8 cellular contexts compared by ENCODE assay signal in genomic region chr6:5995705-5996686, GRCh38. TPM values are rescaled to one million over a fixed set of nuclear protein-coding genes. Genes with fewer than 3 reads are reported as not detected.
A peak's percentile ranks its signal among the peaks of the same experiment; 100 is the strongest.
DNase-seq lines count a peak whose midpoint lies in the region; ATAC-seq and TF ChIP-seq lines count a peak whose summit lies in the region.

No MANE protein-coding gene starts in this region.

- H3K4me2 ChIP-seq in DND-41 (ENCODE audit: insufficient read depth, low read length) = peak overlapping the region; percentile 78

- H3K9ac ChIP-seq in DND-41 (ENCODE audit: low read depth, low read length) = peak overlapping the region; percentile 42; the same call in 1 of the 2 replicates

- peaks cover 6% of the 10 kb centered on the region for H3K27me3 ChIP-seq in DND-41 (ENCODE audit: insufficient read depth, low read length, poor library complexity)
- H3K27me3 ChIP-seq in heart left ventricle = peaks cover 47 to 95% (median 81%) of the 10 kb centered on the region in 9 donors

- H3K4me1 Mint-ChIP-seq in activated T-helper 1 cell treated with anti-CD3 and anti-CD28 coated beads, Interleukin-12 subunit alpha, Interleukin-12 subunit beta, Interleukin-2, Interleukin-4 antibody, amounts not matched to agents 30 ng/mL and 10 ng/mL and 1 ng/mL, durations not matched to agents 14 hours and 24 hours and 36 hours (ENCODE audit: low read depth) = peaks cover 59% of the 10 kb centered on the region

- no peak for TF ChIP-seq CTCF in DND-41 (IDR thresholded peaks at IDR 0.05; ENCODE audit: borderline replicate concordance, extremely low read depth, low read length, poor library complexity, severe bottlenecking)
- no peak for TF ChIP-seq CTCF in NB4 (IDR thresholded peaks at IDR 0.05; ENCODE audit: low read depth, low read length)
- peak in 9 of 12 donors; percentile 7 to 54 (median 28) for TF ChIP-seq CTCF in heart left ventricle (IDR thresholded peaks at IDR 0.05)
- TF ChIP-seq CTCF in GM20000 (IDR thresholded peaks at IDR 0.05; ENCODE audit: extremely low read depth, missing control alignments) = no peak

- peaks cover 15% of the 10 kb centered on the region for H3K4me1 ChIP-seq in DND-41 (ENCODE audit: insufficient read depth, low read length)
- peaks cover 0 to 62% (median 31%) of the 10 kb centered on the region in 12 donors for H3K4me1 ChIP-seq in heart left ventricle

- H2AFZ ChIP-seq in DND-41 (ENCODE audit: low read depth, low read length) = peak overlapping the region; percentile 69; the same call in 1 of the 2 replicates

- peak overlapping the region; percentile 69 for H3K27ac Mint-ChIP-seq in activated T-helper 1 cell treated with anti-CD3 and anti-CD28 coated beads, Interleukin-12 subunit alpha, Interleukin-12 subunit beta, Interleukin-2, Interleukin-4 antibody, amounts not matched to agents 30 ng/mL and 10 ng/mL and 1 ng/mL, durations not matched to agents 14 hours and 24 hours and 36 hours

- no peaks in the 10 kb centered on the region for H3K9me3 ChIP-seq in DND-41 (ENCODE audit: insufficient read depth, low read length, severe bottlenecking)
- H3K9me3 ChIP-seq in heart left ventricle = no peaks in the 10 kb centered on the region

- ATAC-seq in DND-41 (ENCODE audit: insufficient read depth, low read depth) (peak; percentile 41), heart left ventricle (peak; percentile 70 to 88 (median 84)), GM21528 (IDR thresholded peaks at IDR 0.05; ENCODE audit: low FRiP score, unreplicated experiment) (no peak)

- no peak for TF ChIP-seq POLR2A in NB4 (IDR thresholded peaks at IDR 0.05; ENCODE audit: extremely low read depth, insufficient read length)
- TF ChIP-seq POLR2A in heart left ventricle (IDR thresholded peaks at IDR 0.05) = no peak

- intact Hi-C loops in activated T-helper 1 cell treated with anti-CD3 and anti-CD28 coated beads, Interleukin-12 subunit alpha, Interleukin-12 subunit beta, Interleukin-2, Interleukin-4 antibody, amounts not matched to agents 30 ng/mL and 10 ng/mL and 1 ng/mL, durations not matched to agents 14 hours and 24 hours and 36 hours (cut with micrococcal nuclease) = loop anchor here (1.0 to 2.0 kb wide), 3 partner anchors 8 to 525 kb away; no protein-coding TSS in a partner anchor
- intact Hi-C loops in heart left ventricle (cut with DNase I) (loop anchor here in 5 of 10 donors (5.0 to 10.0 kb wide), 3 partner anchors 521 to 531 kb away; no protein-coding TSS in a partner anchor), posterior cingulate gyrus (cut with DNase I) (no loop called here)

- H3K4me3 Mint-ChIP-seq in activated T-helper 1 cell treated with anti-CD3 and anti-CD28 coated beads, Interleukin-12 subunit alpha, Interleukin-12 subunit beta, Interleukin-2, Interleukin-4 antibody, amounts not matched to agents 30 ng/mL and 10 ng/mL and 1 ng/mL, durations not matched to agents 14 hours and 24 hours and 36 hours = peak overlapping the region; percentile 85

- H3K9me3 Mint-ChIP-seq in activated T-helper 1 cell treated with anti-CD3 and anti-CD28 coated beads, Interleukin-12 subunit alpha, Interleukin-12 subunit beta, Interleukin-2, Interleukin-4 antibody, amounts not matched to agents 30 ng/mL and 10 ng/mL and 1 ng/mL, durations not matched to agents 14 hours and 24 hours and 36 hours = peaks cover 10% of the 10 kb centered on the region

- H3K27ac ChIP-seq in DND-41 (ENCODE audit: low read length) = no peak overlapping the region
- H3K27ac ChIP-seq in heart left ventricle = peak overlapping the region; percentile 57 to 91 (median 79)

- H4K20me1 ChIP-seq in DND-41 (ENCODE audit: insufficient read depth, low read length) = no peaks in the 10 kb centered on the region

- peaks cover 89% of the 10 kb centered on the region for H3K27me3 Mint-ChIP-seq in activated T-helper 1 cell treated with anti-CD3 and anti-CD28 coated beads, Interleukin-12 subunit alpha, Interleukin-12 subunit beta, Interleukin-2, Interleukin-4 antibody, amounts not matched to agents 30 ng/mL and 10 ng/mL and 1 ng/mL, durations not matched to agents 14 hours and 24 hours and 36 hours (ENCODE audit: insufficient read depth)

- H3K4me3 ChIP-seq in DND-41 (ENCODE audit: low read depth in 1 of 2, low read length in 2 of 2) (peak overlapping the region; percentile 30 to 61; a peak in 3 of 4 replicates), NB4 (ENCODE audit: low read depth, low read length) (peak overlapping the region; percentile 79), heart left ventricle (peak overlapping the region; percentile 34 to 71 (median 56))

- H3K36me3 ChIP-seq in DND-41 (ENCODE audit: insufficient read depth, low read length) = no peaks in the 10 kb centered on the region
- H3K36me3 ChIP-seq in heart left ventricle = no peaks in the 10 kb centered on the region

- peak; percentile 41 for DNase-seq in DND-41
- peak; percentile 51 for DNase-seq in NB4 (ENCODE audit: low read depth)
- DNase-seq in activated T-helper 1 cell treated with anti-CD3 and anti-CD28 coated beads, Interleukin-12 subunit alpha, Interleukin-12 subunit beta, Interleukin-2, Interleukin-4 antibody, amounts not matched to agents 30 ng/mL and 10 ng/mL and 1 ng/mL, durations not matched to agents 14 hours and 24 hours and 36 hours (ENCODE audit: low spot score) = no peak
- peak; percentile 75 to 83 (median 81) for DNase-seq in heart left ventricle
- peak in 6 of 10 donors; percentile 29 to 91 (median 72) for DNase-seq in posterior cingulate gyrus
- DNase-seq in NK-92 treated with Interleukin-12 subunit alpha and Interleukin-12 subunit beta, amount 100 ng/mL, for 24 hours (lab: John Stamatoyannopoulos, UW) = no peak
- no peak for DNase-seq in GM20000 (ENCODE audit: low spot score)

- WGBS in heart left ventricle, 4 donors = 4 to 5% (median 4%) methylated on average over 47 to 50 of the region's 50 CpGs

- peaks cover 13% of the 10 kb centered on the region for H3K36me3 Mint-ChIP-seq in activated T-helper 1 cell treated with anti-CD3 and anti-CD28 coated beads, Interleukin-12 subunit alpha, Interleukin-12 subunit beta, Interleukin-2, Interleukin-4 antibody, amounts not matched to agents 30 ng/mL and 10 ng/mL and 1 ng/mL, durations not matched to agents 14 hours and 24 hours and 36 hours (ENCODE audit: low read depth)

- no peaks in the 10 kb centered on the region for H3K79me2 ChIP-seq in DND-41 (ENCODE audit: insufficient read depth, low read length)

RNA-seq across cellular contexts. Expression of gene NRN1, which starts 10.7 kb away (rescaled TPM):
- 2.8 and 3.0 TPM in 2 replicates for total RNA-seq in activated T-helper 1 cell treated with anti-CD3 and anti-CD28 coated beads, Interleukin-12 subunit alpha, Interleukin-12 subunit beta, Interleukin-2, Interleukin-4 antibody, amounts not matched to agents 30 ng/mL and 10 ng/mL and 1 ng/mL, durations not matched to agents 14 hours and 24 hours and 36 hours
- total RNA-seq in heart left ventricle = 10 to 100 TPM in 5 of 9 donors, 1 to 10 TPM in 4; 8.3 to 21.0 (median 12.5) TPM
- 10 to 100 TPM; 10.5 to 16.3 TPM for polyA plus RNA-seq in heart left ventricle

Comparison
In these comparisons a context has a peak if more than half of its experiments do, and no peak if none do; other contexts are left out.
1. DNase-seq: peak in DND-41 (single experiment), NB4 (single experiment), heart left ventricle (5 of 5) and posterior cingulate gyrus (6 of 10); none in activated T-helper 1 cell treated with anti-CD3 and anti-CD28 coated beads, Interleukin-12 subunit alpha, Interleukin-12 subunit beta, Interleukin-2, Interleukin-4 antibody, amounts not matched to agents 30 ng/mL and 10 ng/mL and 1 ng/mL, durations not matched to agents 14 hours and 24 hours and 36 hours (single experiment), NK-92 treated with Interleukin-12 subunit alpha and Interleukin-12 subunit beta, amount 100 ng/mL, for 24 hours (single experiment) and GM20000 (single experiment).
2. CTCF ChIP-seq: peak in heart left ventricle (9 of 12); none in DND-41 (single experiment), NB4 (single experiment) and GM20000 (single experiment).
3. Peak in every context shown above with its lines, with median percentiles within 50 percentile points of each other: H3K4me3 ChIP-seq.